ENCODE assay signal across 28 cellular contexts in genomic region chr10:36425140-36425797, GRCh38.
"Had no signal": no experiment of that assay in that cellular context is flagged by ENCODE, and none has a peak within 500 bp of the region (broad histone marks: within the 10 kb centered on the region; RNA-seq: fewer than 3 reads in every experiment).

No MANE protein-coding gene starts in this region.

- H3K27ac ChIP-seq: breast epithelium, gastrocnemius medialis, hepatocyte, left ventricle myocardium inferior, ovary, prostate gland, vagina had no signal

- H3K4me3 ChIP-seq: breast epithelium, gastrocnemius medialis, hepatocyte, left ventricle myocardium inferior, lung, mucosa of descending colon, ovary, prostate gland, sigmoid colon, vagina had no signal

- DNase-seq: activated CD4-positive, alpha-beta T cell treated with anti-CD3 and anti-CD28 coated beads for 36 hours; activated CD4-positive, CD25-positive, alpha-beta regulatory T cell; activated CD8-positive, alpha-beta memory T cell treated with anti-CD3 and anti-CD28 coated beads, Interleukin-2, amount 10 ng/mL, durations not matched to agents 7 days and 5 days; activated CD8-positive, alpha-beta T cell treated with anti-CD3 and anti-CD28 coated beads, Interleukin-2, amount 10 ng/mL, durations not matched to agents 7 days and 5 days; activated naive CD8-positive, alpha-beta T cell treated with anti-CD3 and anti-CD28 coated beads, Interleukin-2, amount 50 U/mL, for 24 hours; activated T-cell treated with anti-CD3 and anti-CD28 coated beads, Interleukin-2, amount 50 U/mL, for 48 hours; central memory CD4-positive, alpha-beta T cell; endodermal cell; gastrocnemius medialis; glutamatergic neuron; islet precursor cell; left ventricle myocardium inferior; mesendoderm; mucosa of descending colon; ovary; retina; sigmoid colon; small intestine; stimulated activated CD4-positive, alpha-beta T cell treated with anti-CD3 and anti-CD28 coated beads, Interleukin-4, amount 100 ng/mL, for 24 hours; substantia nigra had no signal

- ATAC-seq: activated CD4-positive, alpha-beta T cell treated with anti-CD3 and anti-CD28 coated beads for 36 hours; activated CD8-positive, alpha-beta memory T cell treated with anti-CD3 and anti-CD28 coated beads, Interleukin-2, amount 10 ng/mL, durations not matched to agents 7 days and 5 days; activated CD8-positive, alpha-beta T cell treated with anti-CD3 and anti-CD28 coated beads, Interleukin-2, amount 10 ng/mL, durations not matched to agents 7 days and 5 days; activated naive CD8-positive, alpha-beta T cell treated with anti-CD3 and anti-CD28 coated beads, Interleukin-2, amount 50 U/mL, for 24 hours; esophagus mucosa; gastrocnemius medialis; mucosa of descending colon; natural killer cell treated with Interleukin-12 subunit alpha and Interleukin-12 subunit beta and Interleukin-15 and Interleukin-18, amount 100 ng/mL, for 72 hours; stimulated activated effector memory CD8-positive, alpha-beta T cell treated with anti-CD3 and anti-CD28 coated beads, Interleukin-12 subunit alpha, Interleukin-12 subunit beta, amount 100 ng/mL, for 72 hours had no signal

- H3K4me1 ChIP-seq: breast epithelium, gastrocnemius medialis, left ventricle myocardium inferior, prostate gland, vagina had no signal

- H3K36me3 ChIP-seq: breast epithelium, gastrocnemius medialis, left ventricle myocardium inferior, ovary, prostate gland, sigmoid colon, vagina had no signal

- H3K9me3 ChIP-seq: breast epithelium, gastrocnemius medialis, ovary, prostate gland, sigmoid colon, vagina had no signal

- H3K27me3 ChIP-seq: breast epithelium, gastrocnemius medialis, hepatocyte, ovary, sigmoid colon, vagina had no signal
